7 cellular contexts compared by ENCODE assay signal in the genomic region with DNA sequence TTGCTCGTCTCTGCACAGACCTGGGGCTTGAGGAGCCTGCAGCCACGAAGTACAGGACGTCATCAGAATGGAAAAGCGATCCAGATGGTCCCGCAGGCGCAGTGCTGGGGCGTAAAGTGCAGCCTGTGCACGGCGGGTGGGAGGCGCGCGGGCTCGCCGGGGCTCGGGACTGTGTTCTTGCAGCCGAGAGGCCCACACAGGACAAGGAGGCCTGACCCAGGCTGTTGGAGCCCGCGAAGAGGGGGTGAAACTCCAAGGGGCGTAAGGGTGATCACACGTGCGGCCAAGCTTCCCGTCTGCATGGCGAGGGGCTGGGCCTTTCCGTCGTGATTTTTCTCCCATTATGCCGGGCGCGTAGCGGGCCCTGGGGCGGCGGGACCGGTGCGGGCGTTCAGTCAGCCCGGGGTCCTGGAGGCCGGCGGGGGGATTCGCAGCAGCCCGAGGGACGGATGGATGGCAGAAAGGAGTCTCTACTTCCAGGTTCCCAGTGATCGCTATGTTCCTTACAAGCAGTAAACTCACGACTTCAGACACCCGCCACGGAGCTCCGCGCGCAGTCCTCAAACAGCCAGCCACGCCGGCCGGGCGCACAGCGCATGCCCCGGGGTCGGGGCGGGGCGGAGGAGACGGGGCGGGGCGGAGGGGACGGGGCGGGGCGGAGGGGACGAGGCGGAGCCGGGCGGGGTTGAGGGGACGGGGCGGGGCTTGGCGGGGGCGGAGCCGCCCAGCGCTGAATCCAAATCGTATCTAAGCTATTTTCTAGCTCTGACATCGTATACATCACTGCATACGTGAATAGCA.
A peak's percentile ranks its signal among the peaks of the same experiment; 100 is the strongest.
DNase-seq lines count a peak whose midpoint lies in the region; ATAC-seq, FAIRE-seq and TF ChIP-seq lines count a peak whose summit lies in the region.

No MANE protein-coding gene starts in this region.

- TF ChIP-seq POLR2A in GM18505 (IDR thresholded peaks at IDR 0.05; ENCODE audit: borderline replicate concordance, extremely low read depth, insufficient read depth, insufficient read length): no peak

- H3K9ac ChIP-seq in HUES6 (ENCODE audit: low read length): peak overlapping the region; percentile 78

- H3K27ac ChIP-seq in HUES6 (ENCODE audit: low read depth, low read length) (no peak overlapping the region), SJCRH30 (0 out of 2 replicates have a peak overlapping the region, but pooled peaks have one; percentile 12)

- no peaks in the 10 kb centered on the region for H3K36me3 ChIP-seq in HUES6 (ENCODE audit: control insufficient read depth, insufficient read depth, low read length)
- H3K36me3 ChIP-seq in SJCRH30: no peaks in the 10 kb centered on the region

- FAIRE-seq in frontal cortex (lab: Jason Lieb, UNC): no peak

- H3K4me1 ChIP-seq in HUES6 (ENCODE audit: control insufficient read depth, insufficient read depth, low read length) (no peaks in the 10 kb centered on the region), SJCRH30 (no peaks in the 10 kb centered on the region)

- peak; percentile 66 for ATAC-seq in GM18505 (IDR thresholded peaks at IDR 0.05; ENCODE audit: unreplicated experiment)

- peaks cover 3% of the 10 kb centered on the region; the same call in 1 of the 2 replicates for H3K9me3 ChIP-seq in HUES6 (ENCODE audit: control insufficient read depth, insufficient read depth, low read depth, low read length)
- H3K9me3 ChIP-seq in SJCRH30 (replicated peaks): 0 out of 2 replicates have a peak, but pooled peaks cover 2% of the 10 kb centered on the region

- H3K4me3 ChIP-seq in HUES6 (ENCODE audit: low read depth, low read length) (peak overlapping the region; percentile 84), SJCRH30 (peak overlapping the region; percentile 61)

- H3K27me3 ChIP-seq in HUES6 (ENCODE audit: control insufficient read depth, insufficient read depth, low read length) (peaks cover 10% of the 10 kb centered on the region; the same call in 1 of the 2 replicates), SJCRH30 (no peaks in the 10 kb centered on the region)

- DNase-seq in SJCRH30: peak; percentile 58 to 68
- peak; percentile 74 for DNase-seq in activated naive CD4-positive, alpha-beta T cell treated with Interleukin-2 at 50 U/mL for 16 hours
- peak; percentile 89 to 93 for DNase-seq in frontal cortex (ENCODE audit: low spot score in 2 of 2)
- DNase-seq in non-pigmented ciliary epithelial cell (ENCODE audit: low read depth): peak; percentile 53
- peak; percentile 69 for DNase-seq in stromal cell of bone marrow (ENCODE audit: low read depth)
